22 cellular contexts compared by ENCODE assay signal in genomic region chr20:22420116-22420598, GRCh38.
DNase-seq lines count a peak whose midpoint lies in the region; ATAC-seq, FAIRE-seq and TF ChIP-seq lines count a peak whose summit lies in the region.
"Had no signal": no experiment of that assay in that cellular context is flagged by ENCODE, and none has a peak within 500 bp of the region (broad histone marks: within the 10 kb centered on the region; RNA-seq: fewer than 3 reads in every experiment).

No MANE protein-coding gene starts in this region.

- DNase-seq in OCI-M1 (lab: John Stamatoyannopoulos, UW): peak; percentile 10
- no peak for DNase-seq in bronchial epithelial cell (ENCODE audit: low read depth)
- DNase-seq in lower lobe of right lung: no peak
- DNase-seq in DMS53 treated with DMSO at 0.1 percent for 48 hours (lab: John Stamatoyannopoulos, UW; ENCODE audit: unreplicated experiment): no peak
- DNase-seq: 8988T; AML-193; Caco-2; Calu3; CD4-positive, alpha-beta T cell; CD8-positive, alpha-beta T cell; DMS79; DND-41; EL; GDM1 had no signal

- no peaks in the 10 kb centered on the region for H3K27me3 ChIP-seq in bronchial epithelial cell (ENCODE audit: control insufficient read depth, insufficient read depth, low read length)
- no peaks in the 10 kb centered on the region for H3K27me3 ChIP-seq in lower lobe of right lung (ENCODE audit: low read depth)
- H3K27me3 ChIP-seq: BLaER1 treated with 17β-estradiol and CSF1 and Interleukin-3, amounts not matched to agents 10 nM and 100 nM had no signal

- H3K4me3 ChIP-seq in bronchial epithelial cell (ENCODE audit: low read depth, low read length) (no peak overlapping the region), lower lobe of right lung (no peak overlapping the region)
- H3K4me3 ChIP-seq: BLaER1 treated with 17β-estradiol and CSF1 and Interleukin-3, amounts not matched to agents 10 nM and 100 nM; GM12878 had no signal

- no peaks in the 10 kb centered on the region for H3K36me3 ChIP-seq in bronchial epithelial cell (ENCODE audit: control insufficient read depth, insufficient read depth, low read length)
- H3K36me3 ChIP-seq in lower lobe of right lung: no peaks in the 10 kb centered on the region
- H3K36me3 ChIP-seq: BLaER1 treated with 17β-estradiol and CSF1 and Interleukin-3, amounts not matched to agents 10 nM and 100 nM had no signal

- TF ChIP-seq CTCF in bronchial epithelial cell (IDR thresholded peaks at IDR 0.05; ENCODE audit: insufficient read depth, low read length, severe bottlenecking): no peak
- no peak for TF ChIP-seq CTCF in lower lobe of right lung (IDR thresholded peaks at IDR 0.05)

- H3K9me3 ChIP-seq in lower lobe of right lung: no peaks in the 10 kb centered on the region
- H3K9me3 ChIP-seq: BLaER1 treated with 17β-estradiol and CSF1 and Interleukin-3, amounts not matched to agents 10 nM and 100 nM; Caco-2 had no signal

- FAIRE-seq in bronchial epithelial cell (lab: Jason Lieb, UNC): peak; percentile 58
- FAIRE-seq: A204.1, D721Med, GM12878, GM12892, GM18507 had no signal

- intact Hi-C loops in lower lobe of right lung (cut with DNase I): no loop called here

- no peak for ATAC-seq in HG02623 (IDR thresholded peaks at IDR 0.05; ENCODE audit: unreplicated experiment)
- no peak for ATAC-seq in lower lobe of right lung
- ATAC-seq: CD8-positive, alpha-beta T cell; GM12878 had no signal

- no peaks in the 10 kb centered on the region for H3K4me1 ChIP-seq in lower lobe of right lung
- H3K4me1 ChIP-seq: BLaER1 treated with 17β-estradiol and CSF1 and Interleukin-3, amounts not matched to agents 10 nM and 100 nM had no signal

- no peak overlapping the region for H3K27ac ChIP-seq in lower lobe of right lung
- H3K27ac ChIP-seq: BLaER1 treated with 17β-estradiol and CSF1 and Interleukin-3, amounts not matched to agents 10 nM and 100 nM; C4-2B had no signal
